In the genomic region with DNA sequence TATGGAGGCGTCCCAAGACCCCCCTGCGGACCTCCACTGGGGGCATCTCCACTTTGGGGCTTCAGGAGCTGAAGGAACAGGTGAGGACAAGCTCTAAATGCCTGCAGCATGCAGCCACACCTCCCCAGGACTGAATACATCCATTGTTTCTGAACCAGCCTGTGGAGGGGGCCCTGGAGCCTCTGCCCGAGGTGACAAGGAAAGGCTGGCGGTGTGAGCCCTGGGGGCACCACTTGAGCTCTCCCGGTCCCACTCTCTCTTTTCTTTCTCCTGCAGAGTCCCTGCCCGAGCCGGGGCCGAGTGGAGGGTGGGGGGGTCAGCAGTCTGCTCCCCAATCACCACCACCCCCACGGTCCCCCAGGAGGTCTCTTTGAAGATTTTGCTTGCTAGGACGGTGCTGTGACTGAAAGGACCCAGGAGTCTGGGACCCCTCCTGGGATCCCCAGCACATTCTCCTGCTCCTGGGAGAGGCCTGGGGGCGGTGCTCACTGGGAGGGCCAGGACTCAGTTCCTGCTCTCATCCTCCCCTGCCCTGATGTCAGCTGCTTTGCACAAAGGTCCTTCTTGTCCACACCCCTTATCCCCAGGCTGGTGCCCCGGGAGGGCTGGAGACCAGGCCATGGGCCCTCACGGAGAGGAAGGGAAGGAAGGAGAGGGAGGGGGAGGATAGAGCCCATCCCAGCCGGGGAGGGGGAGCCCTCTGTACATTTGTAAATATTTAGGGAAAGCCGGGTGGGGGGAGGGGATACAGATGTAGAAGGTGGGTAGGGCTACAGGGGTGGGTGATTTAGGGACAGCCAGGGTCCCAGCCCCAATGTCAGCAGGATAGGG, we compare ENCODE assay signal across 17 cellular contexts. TPM values are rescaled to one million over a fixed set of nuclear protein-coding genes. Genes with fewer than 3 reads are reported as not detected.
DNase-seq lines count a peak whose midpoint lies in the region; ATAC-seq and TF ChIP-seq lines count a peak whose summit lies in the region.
"Had no signal": no experiment of that assay in that cellular context is flagged by ENCODE, and none has a peak within 500 bp of the region (broad histone marks: within the 10 kb centered on the region; RNA-seq: fewer than 3 reads in every experiment).

No MANE protein-coding gene starts in this region.

- H3K27me3 ChIP-seq in right atrium auricular region (no peaks in the 10 kb centered on the region), tibial nerve (no peaks in the 10 kb centered on the region)

- no peak for DNase-seq in right atrium auricular region (ENCODE audit: low spot score)
- no peak for DNase-seq in left cardiac atrium
- peak; percentile 37 for DNase-seq in astrocyte of the hippocampus (ENCODE audit: low read depth, low spot score)
- peak; percentile 50 for DNase-seq in iPS-NIHi7 (ENCODE audit: extremely low spot score)
- DNase-seq in tibial nerve (ENCODE audit: low spot score in 2 of 2) = no peak
- DNase-seq in hypothalamus (lab: John Stamatoyannopoulos, UW) = no peak
- DNase-seq in SKM-1 (lab: John Stamatoyannopoulos, UW; ENCODE audit: unreplicated experiment) = no peak
- DNase-seq: activated CD4-positive, alpha-beta memory T cell treated with anti-CD3 and anti-CD28 coated beads, Interleukin-2, amount 10 ng/mL, durations not matched to agents 7 days and 5 days; NCI-H1694 treated with DMSO at 0.1 percent for 48 hours; NCI-H510A treated with DMSO at 0.1 percent for 48 hours; stimulated activated CD4-positive, alpha-beta T cell treated with anti-CD3 and anti-CD28 coated beads, Interleukin-12 subunit alpha, Interleukin-12 subunit beta, amount 100 ng/mL, for 4 hours had no signal

- 27 to 40% methylated on average over 15 of the region's 15 CpGs for WGBS in tibial nerve, 2 donors

- ATAC-seq in left cardiac atrium (no peak), HG03095 (IDR thresholded peaks at IDR 0.05; ENCODE audit: unreplicated experiment) (no peak)
- ATAC-seq: activated T-helper 17 cell treated with anti-CD3 and anti-CD28 coated beads, Interleukin-2, amount 50 U/mL, for 72 hours; esophagus mucosa; left lobe of liver had no signal

- TF ChIP-seq CTCF in right atrium auricular region (IDR thresholded peaks at IDR 0.05) (no peak), tibial nerve (IDR thresholded peaks at IDR 0.05) (no peak)

- no peak for TF ChIP-seq EP300 in tibial nerve (IDR thresholded peaks at IDR 0.05)

- H3K27ac ChIP-seq in right atrium auricular region (peak overlapping the region; percentile 2 to 12), tibial nerve (peak overlapping the region; percentile 38 to 97 (median 80))

- H3K36me3 ChIP-seq in right atrium auricular region = peaks cover 30% of the 10 kb centered on the region
- peaks cover 0 to 26% (median 0%) of the 10 kb centered on the region in 3 donors for H3K36me3 ChIP-seq in tibial nerve

- H3K4me3 ChIP-seq in right atrium auricular region (no peak overlapping the region), tibial nerve (no peak overlapping the region)
- H3K4me3 ChIP-seq: coronary artery had no signal

- H3K4me1 ChIP-seq in right atrium auricular region = peaks cover 0 to 40% of the 10 kb centered on the region in 2 donors
- peaks cover 0 to 59% (median 34%) of the 10 kb centered on the region in 4 donors for H3K4me1 ChIP-seq in tibial nerve

- H3K9me3 ChIP-seq in right atrium auricular region (no peaks in the 10 kb centered on the region), tibial nerve (no peaks in the 10 kb centered on the region)

- intact Hi-C loops in left cardiac atrium (cut with DNase I) = no loop called here

- no peak for TF ChIP-seq POLR2A in tibial nerve (IDR thresholded peaks at IDR 0.05)

RNA-seq across cellular contexts. Expression of gene CHPF, which starts 5.7 kb away (rescaled TPM):
- total RNA-seq in right atrium auricular region (100 to 1,000 TPM; 206 to 228 TPM), left cardiac atrium (100 to 1,000 TPM in 1 of 2 donors, 10 to 100 TPM in 1; 72.4 to 113 TPM), tibial nerve (10 to 100 TPM; 51.3 to 91.2 (median 62.9) TPM)

RNA-seq across cellular contexts. Expression of gene TMEM198, which starts 6.0 kb away (rescaled TPM):
- 1 to 10 TPM; 1.8 to 4.3 TPM for total RNA-seq in right atrium auricular region
- 1 to 10 TPM; 3.2 to 4.1 TPM for total RNA-seq in left cardiac atrium
- total RNA-seq in tibial nerve = 1 to 10 TPM; 1.6 to 2.4 (median 1.9) TPM

RNA-seq across cellular contexts. Expression of gene ASIC4, which starts 23.6 kb away (rescaled TPM):
- not detected for total RNA-seq in right atrium auricular region
- total RNA-seq in left cardiac atrium = under 1 TPM in 1 of 2 donors, not detected in 1; 0.32 TPM
- 1 to 10 TPM in 1 of 4 donors, under 1 TPM in 1, not detected in 2; 0.42 to 3.0 TPM for total RNA-seq in tibial nerve
- total RNA-seq: esophagus mucosa had no signal

RNA-seq across cellular contexts. Expression of gene OBSL1, which starts 33.5 kb away (rescaled TPM):
- total RNA-seq in right atrium auricular region = 100 to 1,000 TPM; 150 to 157 TPM
- total RNA-seq in left cardiac atrium = 100 to 1,000 TPM; 121 to 187 TPM
- 100 to 1,000 TPM in 2 of 4 donors, 10 to 100 TPM in 2; 85.0 to 135 (median 98.3) TPM for total RNA-seq in tibial nerve
- total RNA-seq: activated CD4-positive, alpha-beta memory T cell treated with anti-CD3 and anti-CD28 coated beads, Interleukin-2, amount 10 ng/mL, durations not matched to agents 7 days and 5 days had no signal

RNA-seq across cellular contexts. Expression of gene INHA, which starts 34.2 kb away (rescaled TPM):
- total RNA-seq in right atrium auricular region = 10 to 100 TPM in 1 of 2 donors, 1 to 10 TPM in 1; 1.0 to 28.3 TPM
- total RNA-seq in left cardiac atrium = 10 to 100 TPM in 1 of 2 donors, 1 to 10 TPM in 1; 2.2 to 16.2 TPM
- total RNA-seq in tibial nerve = 1 to 10 TPM in 2 of 4 donors, not detected in 2; 1.1 to 1.4 TPM
- total RNA-seq: activated CD4-positive, alpha-beta memory T cell treated with anti-CD3 and anti-CD28 coated beads, Interleukin-2, amount 10 ng/mL, durations not matched to agents 7 days and 5 days; activated T-helper 17 cell treated with anti-CD3 and anti-CD28 coated beads, Interleukin-2, amount 50 U/mL, for 72 hours; OCI-LY7 had no signal

Comparison
In these comparisons a context has a peak if more than half of its experiments do, and no peak if none do; other contexts are left out.
1. DNase-seq: peak in astrocyte of the hippocampus (single experiment) and iPS-NIHi7 (single experiment); none in right atrium auricular region (single experiment), left cardiac atrium (single experiment), tibial nerve (0 of 2), hypothalamus (0 of 51) and SKM-1 (single experiment).